20 cellular contexts compared by ENCODE assay signal in genomic region chr4:70681730-70682129, GRCh38. TPM values are rescaled to one million over a fixed set of nuclear protein-coding genes. Genes with fewer than 3 reads are reported as not detected.
DNase-seq lines count a peak whose midpoint lies in the region; ATAC-seq and TF ChIP-seq lines count a peak whose summit lies in the region.
"Had no signal": no experiment of that assay in that cellular context is flagged by ENCODE, and none has a peak within 500 bp of the region (broad histone marks: within the 10 kb centered on the region; RNA-seq: fewer than 3 reads in every experiment).

No MANE protein-coding gene starts in this region.

- H3K27ac ChIP-seq in DOHH2 (ENCODE audit: low read depth, low read length) (peak overlapping the region; percentile 99), heart right ventricle (no peak overlapping the region)
- H3K27ac ChIP-seq: C4-2B, epithelial cell of prostate, neural progenitor cell had no signal

- DNase-seq in iPS-NIHi7 (ENCODE audit: extremely low spot score), result no peak
- no peak for DNase-seq in BE2C
- no peak for DNase-seq in heart right ventricle
- no peak for DNase-seq in stimulated activated naive CD4-positive, alpha-beta T cell (lab: John Stamatoyannopoulos, UW)
- DNase-seq: activated naive CD4-positive, alpha-beta T cell treated with Interleukin-2 at 50 U/mL for 16 hours; islet precursor cell; mesendoderm; NCI-H1092; NCI-H2171 treated with DMSO at 0.1 percent for 48 hours; right cardiac atrium; stimulated activated CD4-positive, alpha-beta T cell treated with anti-CD3 and anti-CD28 coated beads, Interleukin-1b, Interleukin-23, amount 100 ng/mL, for 48 hours had no signal

- peaks cover 34% of the 10 kb centered on the region for H3K79me2 ChIP-seq in DOHH2 (ENCODE audit: control insufficient read depth, low read length)

- H3K9me2 ChIP-seq in DOHH2 (replicated peaks; ENCODE audit: control insufficient read depth, low read length), result no peaks in the 10 kb centered on the region

- H3F3A ChIP-seq in DOHH2 (ENCODE audit: control insufficient read depth, insufficient read depth), result peaks cover 60% of the 10 kb centered on the region

- H3K9me3 ChIP-seq in DOHH2 (ENCODE audit: control insufficient read depth, insufficient read depth, low read length) (no peaks in the 10 kb centered on the region), BE2C (no peaks in the 10 kb centered on the region), heart right ventricle (no peaks in the 10 kb centered on the region)

- no peak for TF ChIP-seq CTCF in DOHH2 (IDR thresholded peaks at IDR 0.05; ENCODE audit: low read depth, low read length, poor library complexity, severe bottlenecking)
- TF ChIP-seq CTCF in BE2C (IDR thresholded peaks at IDR 0.05; ENCODE audit: low read depth, low read length), result no peak
- no peak for TF ChIP-seq CTCF in heart right ventricle (IDR thresholded peaks at IDR 0.05)

- H4K20me1 ChIP-seq in DOHH2 (ENCODE audit: control insufficient read depth, insufficient read depth, low read depth, low read length), result no peaks in the 10 kb centered on the region

- H3K4me2 ChIP-seq in DOHH2 (ENCODE audit: low read length), result peak overlapping the region; percentile 93
- H3K4me2 ChIP-seq: neural progenitor cell had no signal

- H3K4me1 ChIP-seq in DOHH2 (ENCODE audit: control insufficient read depth, low read length) (peaks cover 98% of the 10 kb centered on the region), BE2C (no peaks in the 10 kb centered on the region), heart right ventricle (peaks cover 0 to 2% (median 0%) of the 10 kb centered on the region in 9 donors)
- H3K4me1 ChIP-seq: neural progenitor cell had no signal

- no peaks in the 10 kb centered on the region; the same call in 1 of the 2 replicates for H3K36me3 ChIP-seq in DOHH2 (ENCODE audit: control insufficient read depth, low read length)
- no peaks in the 10 kb centered on the region for H3K36me3 ChIP-seq in BE2C
- no peaks in the 10 kb centered on the region for H3K36me3 ChIP-seq in heart right ventricle
- H3K36me3 ChIP-seq: neural progenitor cell had no signal

- no peaks in the 10 kb centered on the region for H3K27me3 ChIP-seq in DOHH2 (ENCODE audit: control insufficient read depth, low read length)
- no peaks in the 10 kb centered on the region for H3K27me3 ChIP-seq in BE2C
- no peaks in the 10 kb centered on the region for H3K27me3 ChIP-seq in heart right ventricle

- H3K4me3 ChIP-seq in DOHH2 (ENCODE audit: low read length), result no peak overlapping the region; the same call in 1 of the 2 replicates
- no peak overlapping the region for H3K4me3 ChIP-seq in BE2C (ENCODE audit: low read depth, low read length)
- H3K4me3 ChIP-seq in heart right ventricle, result no peak overlapping the region
- H3K4me3 ChIP-seq: neural progenitor cell had no signal

- ATAC-seq in GM18907 (IDR thresholded peaks at IDR 0.05; ENCODE audit: unreplicated experiment), result peak; percentile 50
- ATAC-seq in GM21723 (IDR thresholded peaks at IDR 0.05; ENCODE audit: unreplicated experiment), result peak; percentile 44
- peak; percentile 62 for ATAC-seq in HG03432 (IDR thresholded peaks at IDR 0.05; ENCODE audit: unreplicated experiment)
- ATAC-seq in heart right ventricle, result no peak
- ATAC-seq: activated CD4-positive, CD25-positive, alpha-beta regulatory T cell treated with anti-CD3 and anti-CD28 coated beads, Interleukin-2, amount 50 U/mL, for 24 hours; right cardiac atrium had no signal

- intact Hi-C loops in heart right ventricle (cut with DNase I), result loop anchor here in 1 of 10 donors (10.0 kb wide), 1 partner anchor 153 kb away; the partner anchor contains the start of gene GRSF1

RNA-seq across cellular contexts. Expression of gene UTP3, which starts 6.6 kb away (rescaled TPM):
- 78.0 TPM for polyA plus RNA-seq in BE2C (2012; ENCODE audit: insufficient read depth, insufficient read length, low read depth)
- 10 to 100 TPM; 13.9 to 20.4 (median 18.5) TPM for total RNA-seq in heart right ventricle
- 10 to 100 TPM; 12.9 to 16.0 TPM for polyA plus RNA-seq in heart right ventricle

RNA-seq across cellular contexts. Expression of gene JCHAIN, which starts 15.4 kb away (rescaled TPM):
- polyA plus RNA-seq in BE2C (2012; ENCODE audit: insufficient read depth, insufficient read length, low read depth), result not detected
- total RNA-seq in heart right ventricle, result 10 to 100 TPM in 2 of 10 donors, 1 to 10 TPM in 6, under 1 TPM in 2; 0.57 to 55.4 (median 3.8) TPM
- polyA plus RNA-seq in heart right ventricle, result 1 to 10 TPM in 1 of 2 donors, under 1 TPM in 1; 0.74 to 1.1 TPM
- total RNA-seq: A172 had no signal

RNA-seq across cellular contexts. Expression of gene RUFY3, which starts 40.0 kb away (rescaled TPM):
- polyA plus RNA-seq in BE2C (2012; ENCODE audit: insufficient read depth, insufficient read length, low read depth), result 43.0 TPM
- 10 to 100 TPM; 13.2 to 28.7 (median 21.7) TPM for total RNA-seq in heart right ventricle
- polyA plus RNA-seq in heart right ventricle, result 10 to 100 TPM; 13.5 to 24.0 TPM

RNA-seq across cellular contexts. Expression of gene ENAM, which starts 53.2 kb away (rescaled TPM):
- polyA plus RNA-seq in BE2C (2012; ENCODE audit: insufficient read depth, insufficient read length, low read depth), result not detected
- 10 to 100 TPM in 7 of 10 donors, 1 to 10 TPM in 3; 2.0 to 13.1 (median 11.6) TPM for total RNA-seq in heart right ventricle
- under 1 TPM; 0.49 to 0.88 TPM for polyA plus RNA-seq in heart right ventricle
- total RNA-seq: A172 had no signal

Comparison
In these comparisons a context has a peak if more than half of its experiments do, and no peak if none do; other contexts are left out.
1. ATAC-seq: peak in GM18907 (single experiment), GM21723 (single experiment) and HG03432 (single experiment); none in heart right ventricle (0 of 8).